Comparison of ENCODE assay signal across 1 cellular context in genomic region chr2:72214429-72215143, GRCh38.
TF ChIP-seq lines count a peak whose summit lies in the region.

No MANE protein-coding gene starts in this region.

TF ChIP-seq in SK-N-SH treated with all-trans-retinoic acid at 6 μM for 48 hours, 23 proteins besides CTCF, POLR2A, EP300 and RAD21 (continued from another document):
- TF ChIP-seq TSHZ2 (CRISPR knock-in tag; IDR thresholded peaks at IDR 0.05) (no peak), BACH2 (CRISPR knock-in tag; IDR thresholded peaks at IDR 0.05; ENCODE audit: borderline replicate concordance) (no peak), PATZ1 (CRISPR knock-in tag; IDR thresholded peaks at IDR 0.05; ENCODE audit: borderline replicate concordance) (0 out of 2 replicates have a peak, but pooled peaks have one; percentile 14), PPARA (CRISPR knock-in tag; IDR thresholded peaks at IDR 0.05; ENCODE audit: borderline replicate concordance) (no peak), CSDC2 (CRISPR knock-in tag; IDR thresholded peaks at IDR 0.05) (no peak; the same call in 1 of the 2 replicates), ISL1 (CRISPR knock-in tag; IDR thresholded peaks at IDR 0.05) (peak; percentile 81), CSRNP3 (CRISPR knock-in tag; IDR thresholded peaks at IDR 0.05) (no peak), ZNF8 (CRISPR knock-in tag; IDR thresholded peaks at IDR 0.05) (no peak), SNAI2 (CRISPR knock-in tag; IDR thresholded peaks at IDR 0.05) (0 out of 2 replicates have a peak, but pooled peaks have one; percentile 24), CREB5 (CRISPR knock-in tag; IDR thresholded peaks at IDR 0.05; ENCODE audit: low read depth) (peak; percentile 52)
